24 cellular contexts compared by ENCODE assay signal in the genomic region with DNA sequence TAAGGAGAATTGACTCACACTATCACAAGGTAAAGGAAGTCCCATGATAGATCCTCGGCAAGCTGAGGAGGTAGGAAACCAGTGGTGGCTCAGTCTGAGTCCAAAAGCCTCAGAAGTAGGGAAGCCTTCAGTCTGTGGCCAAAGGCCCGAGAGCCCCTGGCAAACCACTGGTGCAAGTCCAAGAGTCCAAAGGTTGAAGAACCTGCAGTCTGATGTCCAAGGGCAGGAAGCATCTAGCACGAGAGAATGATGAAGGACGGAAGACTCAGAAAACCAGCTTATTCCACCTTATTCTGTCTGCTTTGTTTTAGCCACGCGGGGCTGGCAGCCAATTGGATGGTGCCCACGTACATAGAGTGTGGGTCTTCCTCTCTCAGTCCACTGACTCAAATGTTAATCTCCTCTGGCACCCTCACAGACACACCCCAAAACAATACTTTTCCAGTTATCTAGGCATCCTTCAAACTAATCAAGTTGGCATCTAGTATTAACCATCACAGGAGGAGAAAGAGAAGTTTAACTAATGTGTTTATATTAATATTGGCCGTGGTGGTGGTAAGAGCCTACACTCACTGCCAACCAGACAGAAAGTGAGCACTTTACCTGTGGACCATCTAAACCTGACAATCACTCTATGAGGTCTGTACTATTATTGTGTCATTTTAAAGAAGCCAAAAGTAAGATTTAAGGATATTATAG. TPM values are rescaled to one million over a fixed set of nuclear protein-coding genes. Genes with fewer than 3 reads are reported as not detected.
DNase-seq lines count a peak whose midpoint lies in the region; ATAC-seq and TF ChIP-seq lines count a peak whose summit lies in the region.
"Had no signal": no experiment of that assay in that cellular context is flagged by ENCODE, and none has a peak within 500 bp of the region (broad histone marks: within the 10 kb centered on the region; RNA-seq: fewer than 3 reads in every experiment).

No MANE protein-coding gene starts in this region.

- POLR2A ChIA-PET in CD4-positive, alpha-beta T cell (lab: Charles Lee), result interaction anchor here (0.6 to 2.2 kb wide), 15 partner anchors 9 to 878 kb away, joined by 3 to 25 read pairs (median 4); a partner anchor contains a TSS
- POLR2A ChIA-PET in CD8-positive, alpha-beta memory T cell (lab: Charles Lee), result interaction anchor here (0.6 to 1.9 kb wide), 4 partner anchors 8 to 459 kb away, joined by 3 to 13 read pairs (median 4); a partner anchor contains a TSS
- POLR2A ChIA-PET in activated CD4-positive, alpha-beta memory T cell treated with anti-CD3 and anti-CD28 coated beads for 36 hours (lab: Charles Lee), result interaction anchor here (0.9 kb wide), 1 partner anchor 9 kb away, joined by 4 read pairs; a partner anchor contains a TSS

- H3K27ac Mint-ChIP-seq in CD4-positive, alpha-beta T cell, result peak overlapping the region; percentile 90
- peak overlapping the region; percentile 48 to 97 (median 90) for H3K27ac Mint-ChIP-seq in CD8-positive, alpha-beta memory T cell
- peak overlapping the region; percentile 47 for H3K27ac Mint-ChIP-seq in activated CD4-positive, alpha-beta memory T cell treated with anti-CD3 and anti-CD28 coated beads for 36 hours
- H3K27ac Mint-ChIP-seq in immature natural killer cell, result peak overlapping the region; percentile 92 to 98 (median 95)
- H3K27ac Mint-ChIP-seq in Calu3 (ENCODE audit: unreplicated experiment), result no peak overlapping the region

- no peak for DNase-seq in CD4-positive, alpha-beta T cell
- DNase-seq in CD8-positive, alpha-beta memory T cell, result no peak
- no peak for DNase-seq in activated CD4-positive, alpha-beta memory T cell treated with anti-CD3 and anti-CD28 coated beads for 36 hours
- no peak for DNase-seq in immature natural killer cell
- no peak for DNase-seq in GM10266 (ENCODE audit: extremely low spot score)
- no peak for DNase-seq in Calu3
- DNase-seq: activated CD4-positive, alpha-beta T cell treated with anti-CD3 and anti-CD28 coated beads, Interleukin-2, amount 50 U/mL, for 1 hour; activated T-cell treated with anti-CD3 and anti-CD28 coated beads for 4 hours; DMS79; GM23248; hippocampal formation; Karpas-422; left ventricle myocardium superior; midbrain; NCI-H1048; NCI-H1930; NCI-H2227 treated with DMSO at 0.1 percent for 48 hours; NCI-H774; SHP77; sigmoid colon; testis had no signal

- peaks cover 70% of the 10 kb centered on the region for H3K4me1 Mint-ChIP-seq in CD4-positive, alpha-beta T cell (ENCODE audit: low read depth)
- peaks cover 64 to 83% (median 66%) of the 10 kb centered on the region in 3 donors for H3K4me1 Mint-ChIP-seq in CD8-positive, alpha-beta memory T cell
- H3K4me1 Mint-ChIP-seq in activated CD4-positive, alpha-beta memory T cell treated with anti-CD3 and anti-CD28 coated beads for 36 hours (ENCODE audit: low read depth), result peaks cover 58% of the 10 kb centered on the region
- peaks cover 74 to 89% of the 10 kb centered on the region in 2 donors for H3K4me1 Mint-ChIP-seq in immature natural killer cell
- H3K4me1 Mint-ChIP-seq in Calu3 (ENCODE audit: low read depth, unreplicated experiment), result peaks cover 19% of the 10 kb centered on the region
- H3K4me1 Mint-ChIP-seq: neural crest cell had no signal

- intact Hi-C loops in CD4-positive, alpha-beta T cell (cut with DNase I, micrococcal nuclease), result no loop called here
- intact Hi-C loops in activated CD4-positive, alpha-beta memory T cell treated with anti-CD3 and anti-CD28 coated beads for 36 hours (cut with micrococcal nuclease), result no loop called here
- intact Hi-C loops in Calu3 (cut with micrococcal nuclease; ENCODE audit: unreplicated experiment), result no loop called here

- H3K36me3 ChIP-seq in CD8-positive, alpha-beta memory T cell (ENCODE audit: insufficient read depth, low read length), result no peaks in the 10 kb centered on the region
- H3K36me3 ChIP-seq: sigmoid colon, vagina had no signal

- CTCF ChIA-PET in CD4-positive, alpha-beta T cell (lab: Charles Lee), result interaction anchor here (0.8 to 1.9 kb wide), 4 partner anchors 9 to 222 kb away, joined by 3 to 5 read pairs (median 4); a partner anchor contains a TSS
- CTCF ChIA-PET in CD8-positive, alpha-beta memory T cell (lab: Charles Lee), result interaction anchor here (0.7 to 1.5 kb wide), 3 partner anchors 9 to 299 kb away, joined by 3 to 5 read pairs (median 3); no protein-coding TSS in a partner anchor
- CTCF ChIA-PET in activated CD4-positive, alpha-beta memory T cell treated with anti-CD3 and anti-CD28 coated beads for 36 hours (lab: Charles Lee), result interaction anchor here (1.0 to 2.8 kb wide), 4 partner anchors 7 to 222 kb away, joined by 3 to 11 read pairs (median 5); a partner anchor contains a TSS
- CTCF ChIA-PET in Calu3 (lab: Charles Lee), result interaction anchor here (0.6 kb wide), 1 partner anchor 962 kb away, joined by 3 read pairs; a partner anchor contains a TSS

- no peak for ATAC-seq in CD4-positive, alpha-beta T cell (ENCODE audit: poor library complexity)
- ATAC-seq in GM21528 (IDR thresholded peaks at IDR 0.05; ENCODE audit: low FRiP score, unreplicated experiment), result no peak
- ATAC-seq: left ventricle myocardium superior had no signal

- no peak for TF ChIP-seq CTCF in CD4-positive, alpha-beta T cell (IDR thresholded peaks at IDR 0.05)
- TF ChIP-seq CTCF in GM10266 (IDR thresholded peaks at IDR 0.05; ENCODE audit: control insufficient read depth, insufficient read depth, low read depth, missing control alignments), result no peak
- no peak for TF ChIP-seq CTCF in Calu3 (IDR thresholded peaks at IDR 0.05; ENCODE audit: unreplicated experiment)

- peak overlapping the region; percentile 5 for H3K4me3 ChIP-seq in CD8-positive, alpha-beta memory T cell (ENCODE audit: low read length)
- H3K4me3 ChIP-seq: GM23248, sigmoid colon, testis, vagina had no signal

- peak overlapping the region; percentile 46 for H3K4me3 Mint-ChIP-seq in CD4-positive, alpha-beta T cell
- peak overlapping the region; percentile 10 to 65 (median 44) for H3K4me3 Mint-ChIP-seq in CD8-positive, alpha-beta memory T cell
- no peak overlapping the region for H3K4me3 Mint-ChIP-seq in activated CD4-positive, alpha-beta memory T cell treated with anti-CD3 and anti-CD28 coated beads for 36 hours
- H3K4me3 Mint-ChIP-seq in immature natural killer cell (peak overlapping the region; percentile 62 to 85 (median 79)), Calu3 (ENCODE audit: low read depth, unreplicated experiment) (no peak overlapping the region)
- H3K4me3 Mint-ChIP-seq: neural crest cell had no signal

- H3K27ac ChIP-seq in CD4-positive, alpha-beta T cell (ENCODE audit: low read depth, low read length), result peak overlapping the region; percentile 60
- H3K27ac ChIP-seq in CD8-positive, alpha-beta memory T cell (ENCODE audit: low read depth, low read length), result no peak overlapping the region
- H3K27ac ChIP-seq: GM23248, sigmoid colon, testis, vagina had no signal

- no peaks in the 10 kb centered on the region for H3K9me3 ChIP-seq in CD4-positive, alpha-beta T cell (ENCODE audit: control insufficient read depth, low read length)
- H3K9me3 ChIP-seq in CD8-positive, alpha-beta memory T cell (ENCODE audit: low read length), result no peaks in the 10 kb centered on the region
- H3K9me3 ChIP-seq: sigmoid colon, testis, vagina had no signal

- H3K27me3 Mint-ChIP-seq in CD4-positive, alpha-beta T cell, result no peaks in the 10 kb centered on the region
- H3K27me3 Mint-ChIP-seq in CD8-positive, alpha-beta memory T cell, result no peaks in the 10 kb centered on the region
- no peaks in the 10 kb centered on the region for H3K27me3 Mint-ChIP-seq in activated CD4-positive, alpha-beta memory T cell treated with anti-CD3 and anti-CD28 coated beads for 36 hours
- no peaks in the 10 kb centered on the region for H3K27me3 Mint-ChIP-seq in immature natural killer cell (ENCODE audit: low read depth in 3 of 3)
- no peaks in the 10 kb centered on the region for H3K27me3 Mint-ChIP-seq in Calu3 (ENCODE audit: unreplicated experiment)

- no TSS peak for BruUV-seq in Calu3 (replicated peaks; lab: Mats Ljungman, UMichigan)

- H3K9me3 Mint-ChIP-seq in CD4-positive, alpha-beta T cell, result no peaks in the 10 kb centered on the region
- H3K9me3 Mint-ChIP-seq in CD8-positive, alpha-beta memory T cell, result no peaks in the 10 kb centered on the region
- peaks cover 6% of the 10 kb centered on the region for H3K9me3 Mint-ChIP-seq in activated CD4-positive, alpha-beta memory T cell treated with anti-CD3 and anti-CD28 coated beads for 36 hours
- H3K9me3 Mint-ChIP-seq in immature natural killer cell, result no peaks in the 10 kb centered on the region
- H3K9me3 Mint-ChIP-seq in Calu3 (ENCODE audit: low read depth, unreplicated experiment), result no peaks in the 10 kb centered on the region
- H3K9me3 Mint-ChIP-seq: neural crest cell had no signal

- H3K4me1 ChIP-seq in CD8-positive, alpha-beta memory T cell (ENCODE audit: insufficient read depth, low read length), result peaks cover 58% of the 10 kb centered on the region

- no peaks in the 10 kb centered on the region for H3K36me3 Mint-ChIP-seq in CD4-positive, alpha-beta T cell (ENCODE audit: low read depth)
- H3K36me3 Mint-ChIP-seq in CD8-positive, alpha-beta memory T cell, result no peaks in the 10 kb centered on the region
- H3K36me3 Mint-ChIP-seq in activated CD4-positive, alpha-beta memory T cell treated with anti-CD3 and anti-CD28 coated beads for 36 hours, result peaks cover 6% of the 10 kb centered on the region
- H3K36me3 Mint-ChIP-seq in immature natural killer cell (no peaks in the 10 kb centered on the region), Calu3 (ENCODE audit: insufficient read depth, unreplicated experiment) (no peaks in the 10 kb centered on the region)

- no peaks in the 10 kb centered on the region for H3K27me3 ChIP-seq in CD4-positive, alpha-beta T cell (ENCODE audit: control insufficient read depth, insufficient read depth, low read length)
- H3K27me3 ChIP-seq in CD8-positive, alpha-beta memory T cell (ENCODE audit: insufficient read depth, low read length, poor library complexity, severe bottlenecking), result no peaks in the 10 kb centered on the region
- H3K27me3 ChIP-seq: sigmoid colon, testis, vagina had no signal

RNA-seq across cellular contexts. Expression of a gene that starts 8.1 kb away (rescaled TPM):
- 100 to 1,000 TPM in 1 of 2 experiments, 10 to 100 TPM in 1; 91.3 to 102 TPM for total RNA-seq in CD4-positive, alpha-beta T cell
- 1 to 10 TPM; 9.4 to 9.6 TPM for total RNA-seq in CD8-positive, alpha-beta memory T cell
- polyA plus RNA-seq in CD8-positive, alpha-beta memory T cell, result 48.6 TPM
- 1 to 10 TPM; 4.9 to 5.3 TPM for total RNA-seq in activated CD4-positive, alpha-beta memory T cell treated with anti-CD3 and anti-CD28 coated beads for 36 hours
- polyA plus RNA-seq in immature natural killer cell, result 10 to 100 TPM; 40.7 to 82.6 (median 44.5) TPM
- 6.2 and 6.4 TPM in 2 replicates for total RNA-seq in Calu3 (2022)

Comparison
In these comparisons a context has a peak if more than half of its experiments do, and no peak if none do; other contexts are left out.
1. H3K4me3 Mint-ChIP-seq: peak in CD4-positive, alpha-beta T cell (single experiment), CD8-positive, alpha-beta memory T cell (7 of 7) and immature natural killer cell (5 of 5); none in activated CD4-positive, alpha-beta memory T cell treated with anti-CD3 and anti-CD28 coated beads for 36 hours (single experiment) and Calu3 (single experiment).
2. RNA of a gene that starts 8.1 kb away (total RNA-seq): 91.3 to 102 TPM in CD4-positive, alpha-beta T cell; 9.4 to 9.6 TPM in CD8-positive, alpha-beta memory T cell, 6.2 to 6.4 TPM in Calu3 and 4.9 to 5.3 TPM in activated CD4-positive, alpha-beta memory T cell treated with anti-CD3 and anti-CD28 coated beads for 36 hours; every median in the first group is over 4 times any median in the second.